In the genomic region with DNA sequence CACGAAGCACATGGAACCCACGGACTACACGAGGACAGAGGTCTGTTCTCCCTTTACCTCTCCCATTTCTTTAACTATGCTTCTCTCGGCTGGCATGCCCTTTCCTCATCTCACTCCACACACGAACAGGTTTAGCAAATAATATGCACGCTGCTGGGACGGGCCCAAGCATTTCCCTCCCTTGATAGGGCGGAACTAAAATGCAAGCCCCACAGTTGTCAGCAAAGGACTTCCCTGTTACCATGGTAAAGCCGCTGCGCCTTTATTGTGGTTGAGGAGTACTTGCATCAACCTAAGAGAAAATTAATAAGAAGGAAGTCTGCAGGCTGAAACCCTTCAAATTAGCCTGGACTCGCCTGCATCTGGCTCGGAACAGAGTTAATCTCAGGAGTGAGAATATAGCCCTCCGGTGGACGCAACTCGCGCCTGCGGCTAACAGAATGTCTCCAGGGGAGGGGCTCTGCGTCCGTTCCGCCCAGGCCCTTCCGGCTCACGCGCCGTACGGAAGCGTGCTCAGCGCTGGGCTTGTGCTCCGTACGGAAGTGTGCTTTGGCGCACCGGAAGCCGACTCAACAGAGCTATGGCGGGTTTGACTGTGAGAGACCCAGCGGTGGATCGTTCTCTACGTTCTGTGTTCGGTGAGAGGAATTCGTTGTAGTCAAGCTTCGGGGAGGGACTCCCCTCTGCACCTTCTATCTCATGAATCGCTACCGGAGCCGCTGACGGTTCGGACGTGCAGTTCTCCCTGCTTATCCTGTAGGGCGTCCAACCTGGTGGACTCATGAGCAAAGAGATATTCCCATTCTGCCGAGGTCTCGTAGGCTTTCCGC, we compare ENCODE assay signal across 1 cellular context.
TF ChIP-seq lines count a peak whose summit lies in the region.

A gene with protein sequence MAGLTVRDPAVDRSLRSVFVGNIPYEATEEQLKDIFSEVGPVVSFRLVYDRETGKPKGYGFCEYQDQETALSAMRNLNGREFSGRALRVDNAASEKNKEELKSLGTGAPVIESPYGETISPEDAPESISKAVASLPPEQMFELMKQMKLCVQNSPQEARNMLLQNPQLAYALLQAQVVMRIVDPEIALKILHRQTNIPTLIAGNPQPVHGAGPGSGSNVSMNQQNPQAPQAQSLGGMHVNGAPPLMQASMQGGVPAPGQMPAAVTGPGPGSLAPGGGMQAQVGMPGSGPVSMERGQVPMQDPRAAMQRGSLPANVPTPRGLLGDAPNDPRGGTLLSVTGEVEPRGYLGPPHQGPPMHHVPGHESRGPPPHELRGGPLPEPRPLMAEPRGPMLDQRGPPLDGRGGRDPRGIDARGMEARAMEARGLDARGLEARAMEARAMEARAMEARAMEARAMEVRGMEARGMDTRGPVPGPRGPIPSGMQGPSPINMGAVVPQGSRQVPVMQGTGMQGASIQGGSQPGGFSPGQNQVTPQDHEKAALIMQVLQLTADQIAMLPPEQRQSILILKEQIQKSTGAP (plus strand): TSS at position 555 of the 830 bp plus-strand sequence. CDS start 26 bp downstream, at position 581.

TF ChIP-seq in K562, 482 proteins besides CTCF, POLR2A, EP300 and RAD21 (continued from another document and continues in another):
- TF ChIP-seq MYNN (IDR thresholded peaks at IDR 0.05) (peak; percentile 59; the same call in 1 of the 2 replicates), MYNN (CRISPR knock-in tag; IDR thresholded peaks at IDR 0.05) (no peak), ZFX (CRISPR knock-in tag; IDR thresholded peaks at IDR 0.05) (peak; percentile 28; the same call in 1 of the 2 replicates), MTA2 (IDR thresholded peaks at IDR 0.05; ENCODE audit: low read depth) (no peak), ZNF24 (IDR thresholded peaks at IDR 0.05) (peak; percentile 91), ZNF232 (CRISPR knock-in tag; IDR thresholded peaks at IDR 0.05) (no peak), RBM17 (IDR thresholded peaks at IDR 0.05; ENCODE audit: borderline replicate concordance, low read depth, low read length) (no peak), EP400 (IDR thresholded peaks at IDR 0.05) (peak; percentile 73), ZNF143 (CRISPR knock-in tag; IDR thresholded peaks at IDR 0.05) (no peak), TRIM28 (IDR thresholded peaks at IDR 0.05) (no peak), DNMT1 (IDR thresholded peaks at IDR 0.05) (no peak), ZNF282 (CRISPR knock-in tag; IDR thresholded peaks at IDR 0.05) (no peak), ZZZ3 (IDR thresholded peaks at IDR 0.05) (no peak), ZNF165 (CRISPR knock-in tag; IDR thresholded peaks at IDR 0.05; ENCODE audit: borderline replicate concordance) (no peak), MTF1 (CRISPR knock-in tag; IDR thresholded peaks at IDR 0.05; ENCODE audit: borderline replicate concordance) (no peak), STAT5B (CRISPR knock-in tag; IDR thresholded peaks at IDR 0.05) (no peak), ZNF436 (CRISPR knock-in tag; IDR thresholded peaks at IDR 0.05) (no peak), NR4A1 (CRISPR knock-in tag; IDR thresholded peaks at IDR 0.05) (no peak), NR4A1 (tag; IDR thresholded peaks at IDR 0.05) (no peak), RFX7 (CRISPR knock-in tag; IDR thresholded peaks at IDR 0.05) (no peak), RBFOX2 (IDR thresholded peaks at IDR 0.05; ENCODE audit: low read depth, low read length) (peak; percentile 83), SNRNP70 (optimal IDR thresholded peaks at IDR 0.05; ENCODE audit: low read depth, low read length) (no peak), ZFP1 (CRISPR knock-in tag; IDR thresholded peaks at IDR 0.05) (no peak), RB1 (IDR thresholded peaks at IDR 0.05; ENCODE audit: low read depth) (peak; percentile 58; the same call in 1 of the 2 replicates), ZNF311 (CRISPR knock-in tag; IDR thresholded peaks at IDR 0.05) (no peak), MTA1 (IDR thresholded peaks at IDR 0.05; ENCODE audit: borderline replicate concordance) (no peak), ZNF12 (CRISPR knock-in tag; IDR thresholded peaks at IDR 0.05) (no peak), KDM2B (CRISPR knock-in tag; IDR thresholded peaks at IDR 0.05) (no peak)
- TF ChIP-seq, protein P1, sequence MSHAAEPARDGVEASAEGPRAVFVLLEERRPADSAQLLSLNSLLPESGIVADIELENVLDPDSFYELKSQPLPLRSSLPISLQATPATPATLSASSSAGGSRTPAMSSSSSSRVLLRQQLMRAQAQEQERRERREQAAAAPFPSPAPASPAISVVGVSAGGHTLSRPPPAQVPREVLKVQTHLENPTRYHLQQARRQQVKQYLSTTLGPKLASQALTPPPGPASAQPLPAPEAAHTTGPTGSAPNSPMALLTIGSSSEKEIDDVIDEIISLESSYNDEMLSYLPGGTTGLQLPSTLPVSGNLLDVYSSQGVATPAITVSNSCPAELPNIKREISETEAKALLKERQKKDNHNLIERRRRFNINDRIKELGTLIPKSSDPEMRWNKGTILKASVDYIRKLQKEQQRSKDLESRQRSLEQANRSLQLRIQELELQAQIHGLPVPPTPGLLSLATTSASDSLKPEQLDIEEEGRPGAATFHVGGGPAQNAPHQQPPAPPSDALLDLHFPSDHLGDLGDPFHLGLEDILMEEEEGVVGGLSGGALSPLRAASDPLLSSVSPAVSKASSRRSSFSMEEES (CRISPR knock-in tag; IDR thresholded peaks at IDR 0.05) = no peak
- TF ChIP-seq, protein P2, sequence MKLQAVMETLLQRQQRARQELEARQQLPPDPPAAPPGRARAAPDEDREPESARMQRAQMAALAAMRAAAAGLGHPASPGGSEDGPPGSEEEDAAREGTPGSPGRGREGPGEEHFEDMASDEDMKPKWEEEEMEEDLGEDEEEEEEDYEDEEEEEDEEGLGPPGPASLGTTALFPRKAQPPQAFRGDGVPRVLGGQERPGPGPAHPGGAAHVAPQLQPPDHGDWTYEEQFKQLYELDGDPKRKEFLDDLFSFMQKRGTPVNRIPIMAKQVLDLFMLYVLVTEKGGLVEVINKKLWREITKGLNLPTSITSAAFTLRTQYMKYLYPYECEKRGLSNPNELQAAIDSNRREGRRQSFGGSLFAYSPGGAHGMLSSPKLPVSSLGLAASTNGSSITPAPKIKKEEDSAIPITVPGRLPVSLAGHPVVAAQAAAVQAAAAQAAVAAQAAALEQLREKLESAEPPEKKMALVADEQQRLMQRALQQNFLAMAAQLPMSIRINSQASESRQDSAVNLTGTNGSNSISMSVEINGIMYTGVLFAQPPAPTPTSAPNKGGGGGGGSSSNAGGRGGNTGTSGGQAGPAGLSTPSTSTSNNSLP (IDR thresholded peaks at IDR 0.05; ENCODE audit: borderline replicate concordance, low read depth, low read length) = no peak
- TF ChIP-seq, protein P3, sequence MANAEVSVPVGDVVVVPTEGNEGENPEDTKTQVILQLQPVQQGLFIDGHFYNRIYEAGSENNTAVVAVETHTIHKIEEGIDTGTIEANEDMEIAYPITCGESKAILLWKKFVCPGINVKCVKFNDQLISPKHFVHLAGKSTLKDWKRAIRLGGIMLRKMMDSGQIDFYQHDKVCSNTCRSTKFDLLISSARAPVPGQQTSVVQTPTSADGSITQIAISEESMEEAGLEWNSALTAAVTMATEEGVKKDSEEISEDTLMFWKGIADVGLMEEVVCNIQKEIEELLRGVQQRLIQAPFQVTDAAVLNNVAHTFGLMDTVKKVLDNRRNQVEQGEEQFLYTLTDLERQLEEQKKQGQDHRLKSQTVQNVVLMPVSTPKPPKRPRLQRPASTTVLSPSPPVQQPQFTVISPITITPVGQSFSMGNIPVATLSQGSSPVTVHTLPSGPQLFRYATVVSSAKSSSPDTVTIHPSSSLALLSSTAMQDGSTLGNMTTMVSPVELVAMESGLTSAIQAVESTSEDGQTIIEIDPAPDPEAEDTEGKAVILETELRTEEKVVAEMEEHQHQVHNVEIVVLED (CRISPR knock-in tag; IDR thresholded peaks at IDR 0.05) = peak; percentile 89
- TF ChIP-seq, protein P4, sequence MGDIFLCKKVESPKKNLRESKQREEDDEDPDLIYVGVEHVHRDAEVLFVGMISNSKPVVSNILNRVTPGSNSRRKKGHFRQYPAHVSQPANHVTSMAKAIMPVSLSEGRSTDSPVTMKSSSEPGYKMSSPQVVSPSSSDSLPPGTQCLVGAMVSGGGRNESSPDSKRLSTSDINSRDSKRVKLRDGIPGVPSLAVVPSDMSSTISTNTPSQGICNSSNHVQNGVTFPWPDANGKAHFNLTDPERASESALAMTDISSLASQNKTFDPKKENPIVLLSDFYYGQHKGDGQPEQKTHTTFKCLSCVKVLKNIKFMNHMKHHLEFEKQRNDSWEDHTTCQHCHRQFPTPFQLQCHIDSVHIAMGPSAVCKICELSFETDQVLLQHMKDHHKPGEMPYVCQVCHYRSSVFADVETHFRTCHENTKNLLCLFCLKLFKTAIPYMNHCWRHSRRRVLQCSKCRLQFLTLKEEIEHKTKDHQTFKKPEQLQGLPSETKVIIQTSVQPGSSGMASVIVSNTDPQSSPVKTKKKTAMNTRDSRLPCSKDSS (IDR thresholded peaks at IDR 0.05; ENCODE audit: low read depth, partially characterized antibody) = no peak
- TF ChIP-seq, protein P5, sequence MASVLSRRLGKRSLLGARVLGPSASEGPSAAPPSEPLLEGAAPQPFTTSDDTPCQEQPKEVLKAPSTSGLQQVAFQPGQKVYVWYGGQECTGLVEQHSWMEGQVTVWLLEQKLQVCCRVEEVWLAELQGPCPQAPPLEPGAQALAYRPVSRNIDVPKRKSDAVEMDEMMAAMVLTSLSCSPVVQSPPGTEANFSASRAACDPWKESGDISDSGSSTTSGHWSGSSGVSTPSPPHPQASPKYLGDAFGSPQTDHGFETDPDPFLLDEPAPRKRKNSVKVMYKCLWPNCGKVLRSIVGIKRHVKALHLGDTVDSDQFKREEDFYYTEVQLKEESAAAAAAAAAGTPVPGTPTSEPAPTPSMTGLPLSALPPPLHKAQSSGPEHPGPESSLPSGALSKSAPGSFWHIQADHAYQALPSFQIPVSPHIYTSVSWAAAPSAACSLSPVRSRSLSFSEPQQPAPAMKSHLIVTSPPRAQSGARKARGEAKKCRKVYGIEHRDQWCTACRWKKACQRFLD (CRISPR knock-in tag; IDR thresholded peaks at IDR 0.05) = 0 out of 2 replicates have a peak, but pooled peaks have one; percentile 28
- TF ChIP-seq, protein P6, sequence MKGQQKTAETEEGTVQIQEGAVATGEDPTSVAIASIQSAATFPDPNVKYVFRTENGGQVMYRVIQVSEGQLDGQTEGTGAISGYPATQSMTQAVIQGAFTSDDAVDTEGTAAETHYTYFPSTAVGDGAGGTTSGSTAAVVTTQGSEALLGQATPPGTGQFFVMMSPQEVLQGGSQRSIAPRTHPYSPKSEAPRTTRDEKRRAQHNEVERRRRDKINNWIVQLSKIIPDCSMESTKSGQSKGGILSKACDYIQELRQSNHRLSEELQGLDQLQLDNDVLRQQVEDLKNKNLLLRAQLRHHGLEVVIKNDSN (CRISPR knock-in tag; IDR thresholded peaks at IDR 0.05) = 0 out of 2 replicates have a peak, but pooled peaks have one; percentile 14
- TF ChIP-seq, protein P7, sequence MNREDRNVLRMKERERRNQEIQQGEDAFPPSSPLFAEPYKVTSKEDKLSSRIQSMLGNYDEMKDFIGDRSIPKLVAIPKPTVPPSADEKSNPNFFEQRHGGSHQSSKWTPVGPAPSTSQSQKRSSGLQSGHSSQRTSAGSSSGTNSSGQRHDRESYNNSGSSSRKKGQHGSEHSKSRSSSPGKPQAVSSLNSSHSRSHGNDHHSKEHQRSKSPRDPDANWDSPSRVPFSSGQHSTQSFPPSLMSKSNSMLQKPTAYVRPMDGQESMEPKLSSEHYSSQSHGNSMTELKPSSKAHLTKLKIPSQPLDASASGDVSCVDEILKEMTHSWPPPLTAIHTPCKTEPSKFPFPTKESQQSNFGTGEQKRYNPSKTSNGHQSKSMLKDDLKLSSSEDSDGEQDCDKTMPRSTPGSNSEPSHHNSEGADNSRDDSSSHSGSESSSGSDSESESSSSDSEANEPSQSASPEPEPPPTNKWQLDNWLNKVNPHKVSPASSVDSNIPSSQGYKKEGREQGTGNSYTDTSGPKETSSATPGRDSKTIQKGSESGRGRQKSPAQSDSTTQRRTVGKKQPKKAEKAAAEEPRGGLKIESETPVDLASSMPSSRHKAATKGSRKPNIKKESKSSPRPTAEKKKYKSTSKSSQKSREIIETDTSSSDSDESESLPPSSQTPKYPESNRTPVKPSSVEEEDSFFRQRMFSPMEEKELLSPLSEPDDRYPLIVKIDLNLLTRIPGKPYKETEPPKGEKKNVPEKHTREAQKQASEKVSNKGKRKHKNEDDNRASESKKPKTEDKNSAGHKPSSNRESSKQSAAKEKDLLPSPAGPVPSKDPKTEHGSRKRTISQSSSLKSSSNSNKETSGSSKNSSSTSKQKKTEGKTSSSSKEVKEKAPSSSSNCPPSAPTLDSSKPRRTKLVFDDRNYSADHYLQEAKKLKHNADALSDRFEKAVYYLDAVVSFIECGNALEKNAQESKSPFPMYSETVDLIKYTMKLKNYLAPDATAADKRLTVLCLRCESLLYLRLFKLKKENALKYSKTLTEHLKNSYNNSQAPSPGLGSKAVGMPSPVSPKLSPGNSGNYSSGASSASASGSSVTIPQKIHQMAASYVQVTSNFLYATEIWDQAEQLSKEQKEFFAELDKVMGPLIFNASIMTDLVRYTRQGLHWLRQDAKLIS (CRISPR knock-in tag; IDR thresholded peaks at IDR 0.05) = no peak
- TF ChIP-seq, protein P8, sequence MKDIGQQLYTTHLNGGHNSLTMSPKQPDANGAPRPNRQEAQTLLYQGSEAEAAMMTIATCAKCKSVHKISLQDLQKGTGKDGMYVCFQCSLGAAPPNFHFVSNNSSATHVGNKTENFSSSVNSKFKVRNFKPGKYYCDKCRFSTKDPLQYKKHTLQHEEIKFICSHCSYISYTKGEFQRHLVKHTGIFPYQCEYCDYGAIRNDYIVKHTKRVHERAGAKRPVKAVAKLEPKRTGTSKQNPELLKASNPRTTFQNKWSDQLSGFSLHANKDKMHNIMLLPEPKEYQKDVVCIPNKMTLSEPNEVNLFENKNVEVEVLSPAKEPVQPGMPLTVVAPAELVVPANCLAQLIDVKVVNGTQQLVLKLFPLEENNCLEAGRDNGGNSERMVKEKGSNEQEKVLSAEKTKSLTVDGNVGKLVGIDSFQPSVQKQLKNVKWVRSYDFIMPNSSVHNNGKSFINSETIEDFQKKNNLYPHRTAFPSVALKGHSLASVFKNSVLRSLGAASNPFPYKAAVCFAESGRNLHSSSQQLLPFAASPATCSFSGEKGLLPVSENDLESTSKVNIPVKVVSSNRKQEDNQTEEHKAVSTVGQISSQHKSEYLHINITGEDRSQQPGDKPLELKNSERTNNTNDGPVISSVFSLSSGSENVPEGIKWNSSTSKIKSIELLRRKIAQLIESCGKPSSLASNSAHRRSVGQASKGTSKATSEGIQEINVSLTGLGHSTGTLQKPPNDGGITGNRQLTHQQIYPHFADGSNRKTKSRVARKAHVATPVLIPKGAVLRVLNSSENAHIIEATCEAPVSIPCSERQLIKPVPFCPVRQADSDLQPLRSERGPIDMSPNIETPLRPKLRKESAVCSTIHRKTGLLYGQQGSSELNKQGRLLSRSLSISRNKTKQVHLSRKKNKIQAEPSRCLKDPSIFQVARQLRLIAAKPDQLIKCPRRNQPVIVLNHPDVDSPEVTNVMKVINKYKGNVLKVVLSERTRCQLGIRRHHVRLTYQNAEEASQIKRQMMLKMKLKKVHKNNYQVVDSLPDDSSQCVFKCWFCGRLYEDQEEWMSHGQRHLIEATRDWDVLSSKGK (CRISPR knock-in tag; IDR thresholded peaks at IDR 0.05) = no peak
- TF ChIP-seq, protein P9, sequence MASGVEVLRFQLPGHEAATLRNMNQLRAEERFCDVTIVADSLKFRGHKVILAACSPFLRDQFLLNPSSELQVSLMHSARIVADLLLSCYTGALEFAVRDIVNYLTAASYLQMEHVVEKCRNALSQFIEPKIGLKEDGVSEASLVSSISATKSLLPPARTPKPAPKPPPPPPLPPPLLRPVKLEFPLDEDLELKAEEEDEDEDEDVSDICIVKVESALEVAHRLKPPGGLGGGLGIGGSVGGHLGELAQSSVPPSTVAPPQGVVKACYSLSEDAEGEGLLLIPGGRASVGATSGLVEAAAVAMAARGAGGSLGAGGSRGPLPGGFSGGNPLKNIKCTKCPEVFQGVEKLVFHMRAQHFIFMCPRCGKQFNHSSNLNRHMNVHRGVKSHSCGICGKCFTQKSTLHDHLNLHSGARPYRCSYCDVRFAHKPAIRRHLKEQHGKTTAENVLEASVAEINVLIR (CRISPR knock-in tag; IDR thresholded peaks at IDR 0.05) = no peak
